21 cellular contexts compared by ENCODE assay signal in genomic region chr22:47738472-47739013, GRCh38.
DNase-seq lines count a peak whose midpoint lies in the region; ATAC-seq and TF ChIP-seq lines count a peak whose summit lies in the region.
"Had no signal": no experiment of that assay in that cellular context is flagged by ENCODE, and none has a peak within 500 bp of the region (broad histone marks: within the 10 kb centered on the region; RNA-seq: fewer than 3 reads in every experiment).

No MANE protein-coding gene starts in this region.

- TF ChIP-seq CTCF in endodermal cell (conservative IDR thresholded peaks at IDR 0.05): no peak

- H3K36me3 ChIP-seq in endodermal cell (ENCODE audit: control insufficient read depth, insufficient read depth, low read length) (no peaks in the 10 kb centered on the region), mesendoderm (ENCODE audit: control insufficient read depth, insufficient read depth, low read length) (no peaks in the 10 kb centered on the region)
- H3K36me3 ChIP-seq: BLaER1 had no signal

- H3K9me3 Mint-ChIP-seq in activated naive CD4-positive, alpha-beta T cell treated with anti-CD3 and anti-CD28 coated beads, Interleukin-2, amount 10 ng/mL, durations not matched to agents 7 days and 5 days: no peaks in the 10 kb centered on the region
- H3K9me3 Mint-ChIP-seq in endodermal cell: peaks cover 5% of the 10 kb centered on the region
- H3K9me3 Mint-ChIP-seq: CD14-positive monocyte; CD4-positive, alpha-beta memory T cell; GM23338; IgD-negative memory B cell had no signal

- H3K79me2 ChIP-seq in mesendoderm (ENCODE audit: control insufficient read depth, insufficient read depth, low read length): no peaks in the 10 kb centered on the region

- H3K79me1 ChIP-seq in mesendoderm (ENCODE audit: low read length): no peaks in the 10 kb centered on the region

- no peaks in the 10 kb centered on the region for H3K9me3 ChIP-seq in endodermal cell (ENCODE audit: control insufficient read depth, low read length)
- H3K9me3 ChIP-seq: BLaER1 had no signal

- H3K4me1 ChIP-seq in endodermal cell (ENCODE audit: control insufficient read depth, insufficient read depth, low read length): peaks cover 7% of the 10 kb centered on the region
- H3K4me1 ChIP-seq in mesendoderm (ENCODE audit: control insufficient read depth, low read depth, low read length): peaks cover 6% of the 10 kb centered on the region

- H2AK5ac ChIP-seq in mesendoderm (ENCODE audit: low read length): peak overlapping the region; percentile 17

- no peaks in the 10 kb centered on the region for H3K27me3 ChIP-seq in endodermal cell (ENCODE audit: control insufficient read depth, insufficient read depth, low read length, poor library complexity, severe bottlenecking)
- no peaks in the 10 kb centered on the region for H3K27me3 ChIP-seq in mesendoderm (ENCODE audit: insufficient read depth, low read length, poor library complexity)
- H3K27me3 ChIP-seq: BLaER1 had no signal

- no peak overlapping the region for H3K18ac ChIP-seq in mesendoderm (ENCODE audit: low read length)

- H3K27me3 Mint-ChIP-seq in activated naive CD4-positive, alpha-beta T cell treated with anti-CD3 and anti-CD28 coated beads, Interleukin-2, amount 10 ng/mL, durations not matched to agents 7 days and 5 days: no peaks in the 10 kb centered on the region
- peaks cover 1% of the 10 kb centered on the region for H3K27me3 Mint-ChIP-seq in endodermal cell (ENCODE audit: insufficient read depth)

- H3K4ac ChIP-seq in mesendoderm (ENCODE audit: low read depth, low read length): peak overlapping the region; percentile 20

- H4K8ac ChIP-seq in mesendoderm (ENCODE audit: low read depth, low read length): no peak overlapping the region

- H3K36me3 Mint-ChIP-seq in activated naive CD4-positive, alpha-beta T cell treated with anti-CD3 and anti-CD28 coated beads, Interleukin-2, amount 10 ng/mL, durations not matched to agents 7 days and 5 days: no peaks in the 10 kb centered on the region
- H3K36me3 Mint-ChIP-seq in endodermal cell (ENCODE audit: low read depth): no peaks in the 10 kb centered on the region
- H3K36me3 Mint-ChIP-seq: CD14-positive monocyte; CD4-positive, alpha-beta memory T cell; IgD-negative memory B cell had no signal

- no peak for ATAC-seq in GM21619 (IDR thresholded peaks at IDR 0.05; ENCODE audit: unreplicated experiment)
- ATAC-seq in HG03457 (IDR thresholded peaks at IDR 0.05; ENCODE audit: unreplicated experiment): no peak
- ATAC-seq: GM12878, GM23338, HCT116, HepG2 had no signal

- WGBS in endodermal cell (ENCODE audit: insufficient coverage in 1 of 2, insufficient read length in 1 of 2), 2 experiments: 60 to 70% methylated on average over 6 to 8 of the region's 8 CpGs
- whole genome bisulfite sequencing in mesendoderm (ENCODE audit: extremely low coverage, insufficient coverage, low lambda C conversion rate): no CpG with 5 or more reads among the region's 8 CpGs

- no peak overlapping the region for H3K4me2 ChIP-seq in mesendoderm (ENCODE audit: low read length)
- H3K4me2 ChIP-seq: GM23338 had no signal

- H3K4me1 Mint-ChIP-seq in activated naive CD4-positive, alpha-beta T cell treated with anti-CD3 and anti-CD28 coated beads, Interleukin-2, amount 10 ng/mL, durations not matched to agents 7 days and 5 days: no peaks in the 10 kb centered on the region
- peaks cover 24% of the 10 kb centered on the region for H3K4me1 Mint-ChIP-seq in endodermal cell
- H3K4me1 Mint-ChIP-seq: CD14-positive monocyte; CD4-positive, alpha-beta memory T cell; IgD-negative memory B cell had no signal

- no peak overlapping the region for H3K27ac ChIP-seq in endodermal cell (ENCODE audit: low read depth, low read length)
- peak overlapping the region; percentile 39 for H3K27ac ChIP-seq in mesendoderm (ENCODE audit: low read depth, low read length)
- H3K27ac ChIP-seq: BLaER1 had no signal

- DNase-seq in activated naive CD4-positive, alpha-beta T cell treated with anti-CD3 and anti-CD28 coated beads, Interleukin-2, amount 10 ng/mL, durations not matched to agents 7 days and 5 days: no peak
- DNase-seq in activated naive CD4-positive, alpha-beta T cell treated with Interleukin-2 at 50 U/mL for 16 hours: no peak
- peak; percentile 65 for DNase-seq in endodermal cell
- peak; percentile 84 for DNase-seq in mesendoderm
- no peak for DNase-seq in T-helper 1 cell
- DNase-seq in activated effector memory CD4-positive, alpha-beta T cell treated with anti-CD3 and anti-CD28 coated beads, Interleukin-2, amount 50 U/mL, for 16 hours: no peak
- DNase-seq: 8988T; CD4-positive, alpha-beta memory T cell; DMS153; DMS79; H7; HFFc6 had no signal

- peak overlapping the region; percentile 90 for H2BK5ac ChIP-seq in mesendoderm (ENCODE audit: low read length)

- no peak overlapping the region for H4K5ac ChIP-seq in mesendoderm (ENCODE audit: low read length)

- no peak overlapping the region for H3K23ac ChIP-seq in mesendoderm (ENCODE audit: low read length)

- peak overlapping the region; percentile 28 for H3K27ac Mint-ChIP-seq in activated naive CD4-positive, alpha-beta T cell treated with anti-CD3 and anti-CD28 coated beads, Interleukin-2, amount 10 ng/mL, durations not matched to agents 7 days and 5 days
- peak overlapping the region; percentile 38 for H3K27ac Mint-ChIP-seq in endodermal cell
- H3K27ac Mint-ChIP-seq: CD14-positive monocyte; CD4-positive, alpha-beta memory T cell; GM23338; HFFc6; IgD-negative memory B cell had no signal

- H3K9ac ChIP-seq in endodermal cell (ENCODE audit: extremely low read depth, low read length, poor library complexity, severe bottlenecking) (no peak overlapping the region), mesendoderm (ENCODE audit: low read length) (peak overlapping the region; percentile 7)
- H3K9ac ChIP-seq: BLaER1 had no signal

- H2BK120ac ChIP-seq in mesendoderm (ENCODE audit: low read depth, low read length): no peak overlapping the region

- CTCF ChIA-PET in activated naive CD4-positive, alpha-beta T cell treated with anti-CD3 and anti-CD28 coated beads, Interleukin-2, amount 10 ng/mL, durations not matched to agents 7 days and 5 days (lab: Charles Lee): no interaction called here

- no peak overlapping the region for H3K4me3 Mint-ChIP-seq in activated naive CD4-positive, alpha-beta T cell treated with anti-CD3 and anti-CD28 coated beads, Interleukin-2, amount 10 ng/mL, durations not matched to agents 7 days and 5 days
- no peak overlapping the region for H3K4me3 Mint-ChIP-seq in endodermal cell
- H3K4me3 Mint-ChIP-seq: CD14-positive monocyte; CD4-positive, alpha-beta memory T cell; GM23338; HFFc6 had no signal

- peak overlapping the region; percentile 86 for H3K56ac ChIP-seq in mesendoderm (ENCODE audit: low read length)

- H3K4me3 ChIP-seq in endodermal cell (ENCODE audit: low read length) (no peak overlapping the region), mesendoderm (ENCODE audit: low read length) (no peak overlapping the region)
- H3K4me3 ChIP-seq: BLaER1, GM12878, GM23338 had no signal

- no peak overlapping the region for H2BK15ac ChIP-seq in mesendoderm (replicated peaks; ENCODE audit: low read depth)

Comparison
In these comparisons a context has a peak if more than half of its experiments do, and no peak if none do; other contexts are left out.
1. DNase-seq: peak in endodermal cell (single experiment) and mesendoderm (single experiment); none in activated naive CD4-positive, alpha-beta T cell treated with anti-CD3 and anti-CD28 coated beads, Interleukin-2, amount 10 ng/mL, durations not matched to agents 7 days and 5 days (single experiment), activated naive CD4-positive, alpha-beta T cell treated with Interleukin-2 at 50 U/mL for 16 hours (single experiment), T-helper 1 cell (0 of 5) and activated effector memory CD4-positive, alpha-beta T cell treated with anti-CD3 and anti-CD28 coated beads, Interleukin-2, amount 50 U/mL, for 16 hours (single experiment).